Comparison of ENCODE assay signal across 8 cellular contexts in the genomic region with DNA sequence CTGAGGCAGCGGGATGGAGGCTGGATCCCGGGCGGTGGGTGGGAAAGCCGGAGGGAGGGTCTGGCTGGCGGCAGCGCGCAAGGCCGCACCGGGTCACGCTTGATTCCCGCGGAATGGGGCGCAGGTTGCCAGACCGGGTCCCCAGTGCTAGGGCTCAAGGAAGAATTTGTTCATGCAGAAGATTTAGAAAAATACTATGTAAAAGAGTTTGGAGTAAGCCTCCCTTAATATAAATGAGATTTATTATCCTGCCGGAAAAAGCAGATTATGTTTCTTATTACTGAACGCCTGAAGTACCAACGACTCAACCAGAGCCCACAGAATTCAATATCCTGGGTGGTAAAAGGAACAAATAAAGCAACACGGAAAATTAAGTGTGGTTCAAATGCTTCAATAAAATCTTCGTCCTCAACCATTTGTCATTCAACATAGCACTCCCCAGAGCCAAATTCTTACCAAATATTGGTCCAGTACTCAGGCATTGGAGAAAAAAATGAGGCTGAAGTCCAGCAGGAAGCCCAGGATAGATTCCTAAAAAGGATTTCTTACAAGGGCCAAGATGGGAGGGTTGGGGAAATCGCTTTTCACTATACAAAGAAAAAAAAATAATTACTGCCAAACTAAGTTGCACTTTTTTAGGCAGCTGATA. TPM values are rescaled to one million over a fixed set of nuclear protein-coding genes. Genes with fewer than 3 reads are reported as not detected.
A peak's percentile ranks its signal among the peaks of the same experiment; 100 is the strongest.
DNase-seq lines count a peak whose midpoint lies in the region; ATAC-seq and TF ChIP-seq lines count a peak whose summit lies in the region.

No MANE protein-coding gene starts in this region.

- H3K9me2 ChIP-seq in neural cell (ENCODE audit: insufficient read depth, low read length) = no peaks in the 10 kb centered on the region

- peak overlapping the region; percentile 94 for H3K27ac ChIP-seq in ectodermal cell (ENCODE audit: insufficient read depth, low read depth, low read length, poor library complexity, severe bottlenecking)
- peak overlapping the region; percentile 95 for H3K27ac ChIP-seq in neural cell (ENCODE audit: low read length)

- TF ChIP-seq EP300 in neural cell (conservative IDR thresholded peaks at IDR 0.05; ENCODE audit: poor library complexity, severe bottlenecking) = no peak

- H3K36me3 ChIP-seq in ectodermal cell (ENCODE audit: control insufficient read depth, insufficient read depth, low read length) (no peaks in the 10 kb centered on the region), neural cell (ENCODE audit: insufficient read depth, low read length) (no peaks in the 10 kb centered on the region)

- DNase-seq in AML-193 (lab: John Stamatoyannopoulos, UW) (peak; percentile 31 to 52), NCI-H2227 treated with DMSO at 0.1 percent for 48 hours (lab: John Stamatoyannopoulos, UW) (peak; percentile 15), NCI-H128 (lab: John Stamatoyannopoulos, UW; ENCODE audit: unreplicated experiment) (no peak)

- H3K9me3 ChIP-seq in ectodermal cell (ENCODE audit: control insufficient read depth, low read length) (no peaks in the 10 kb centered on the region), neural cell (ENCODE audit: low read length) (no peaks in the 10 kb centered on the region)

- peak; percentile 43 for TF ChIP-seq RAD21 in neural cell (conservative IDR thresholded peaks at IDR 0.05)

- H3F3A ChIP-seq in neural cell (ENCODE audit: insufficient read depth, low read length, poor library complexity, severe bottlenecking) = peaks cover 4% of the 10 kb centered on the region

- ATAC-seq in GM19043 (IDR thresholded peaks at IDR 0.05; ENCODE audit: low read depth, unreplicated experiment) = peak; percentile 1
- ATAC-seq in HG02840 (IDR thresholded peaks at IDR 0.05; ENCODE audit: low FRiP score, unreplicated experiment) = no peak
- no peak for ATAC-seq in GM18861 (IDR thresholded peaks at IDR 0.05; ENCODE audit: unreplicated experiment)

- peak overlapping the region; percentile 90 for H3K4me2 ChIP-seq in neural cell (ENCODE audit: low read length)

- H3K4me3 ChIP-seq in ectodermal cell (ENCODE audit: insufficient read depth, low read depth, low read length) (peak overlapping the region; percentile 74), neural cell (ENCODE audit: low read length) (peak overlapping the region; percentile 82)

- TF ChIP-seq CTCF in neural cell (IDR thresholded peaks at IDR 0.05; ENCODE audit: poor library complexity, severe bottlenecking) = no peak

- H3K27me3 ChIP-seq in ectodermal cell (ENCODE audit: control insufficient read depth, insufficient read depth, low read length, poor library complexity, severe bottlenecking) = no peaks in the 10 kb centered on the region
- H3K27me3 ChIP-seq in neural cell (ENCODE audit: insufficient read depth, low read depth, low read length) = no peaks in the 10 kb centered on the region

- no peaks in the 10 kb centered on the region for H4K20me1 ChIP-seq in neural cell (ENCODE audit: insufficient read depth)

- H3K9ac ChIP-seq in neural cell (ENCODE audit: low read length) = peak overlapping the region; percentile 94

- peaks cover 7% of the 10 kb centered on the region for H3K4me1 ChIP-seq in ectodermal cell (ENCODE audit: control insufficient read depth, insufficient read depth, low read length)

- H2AFZ ChIP-seq in neural cell (ENCODE audit: low read depth, low read length) = peak overlapping the region; percentile 84

- WGBS in ectodermal cell, 2 experiments = 3 to 4% methylated on average over 17 to 20 of the region's 20 CpGs

- peaks cover under 1% of the 10 kb centered on the region for H3K79me2 ChIP-seq in neural cell (replicated peaks; ENCODE audit: insufficient read depth, low read length)

TF ChIP-seq in neural cell, 6 proteins besides CTCF, POLR2A, EP300 and RAD21:
- peak; percentile 37 for TF ChIP-seq SMC3 (conservative IDR thresholded peaks at IDR 0.05; ENCODE audit: poor library complexity)
- no peak for TF ChIP-seq REST (IDR thresholded peaks at IDR 0.05; ENCODE audit: borderline replicate concordance)
- peak; percentile 23 for TF ChIP-seq MXI1 (conservative IDR thresholded peaks at IDR 0.05; ENCODE audit: poor library complexity, severe bottlenecking)
- TF ChIP-seq EZH2 (IDR thresholded peaks at IDR 0.05; ENCODE audit: borderline replicate concordance, insufficient read depth, low read length, poor library complexity, severe bottlenecking) = no peak
- TF ChIP-seq POLR2AphosphoS5 (IDR thresholded peaks at IDR 0.05) = peak; percentile 3
- TF ChIP-seq TAF1 (IDR thresholded peaks at IDR 0.05; ENCODE audit: low read depth) = peak; percentile 80

RNA-seq across cellular contexts. Expression of gene ZBTB20, which starts 1.2 kb away (rescaled TPM):
- polyA plus RNA-seq in ectodermal cell (2013, experiment 1 of 4) = 1.6 TPM
- polyA plus RNA-seq in ectodermal cell (2013, experiment 2 of 4) = 1.9 TPM
- 2.1 TPM for polyA plus RNA-seq in ectodermal cell (2013, experiment 3 of 4)
- 1.6 TPM for polyA plus RNA-seq in ectodermal cell (2013, experiment 4 of 4)
- 2.9 and 4.8 TPM in 2 replicates for polyA plus RNA-seq in neural cell
- 71.3 and 85.9 TPM in 2 replicates for polyA minus RNA-seq in neural cell
